In the genomic region with DNA sequence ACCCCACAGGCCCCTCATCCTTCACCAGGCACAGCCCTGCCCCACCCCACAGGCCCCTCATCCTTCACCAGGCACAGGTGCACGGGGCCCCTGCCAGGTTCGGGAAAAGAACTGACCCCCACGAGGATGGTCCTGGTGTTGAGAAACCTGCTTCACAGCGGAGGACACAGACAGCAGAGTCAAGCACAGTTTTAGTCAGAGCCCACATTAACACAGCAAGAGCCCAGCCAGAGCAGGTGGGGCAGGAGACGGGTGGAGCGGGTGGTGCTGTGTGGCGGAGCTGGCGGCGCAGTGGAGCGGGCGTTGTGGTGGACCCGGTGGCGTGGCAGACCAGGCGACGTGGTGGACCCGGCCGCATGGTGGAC, we compare ENCODE assay signal across 20 cellular contexts.
"Had no signal": no experiment of that assay in that cellular context is flagged by ENCODE, and none has a peak within 500 bp of the region (broad histone marks: within the 10 kb centered on the region; RNA-seq: fewer than 3 reads in every experiment).

No MANE protein-coding gene starts in this region.

- H3K36me3 Mint-ChIP-seq: naive thymus-derived CD8-positive, alpha-beta T cell; stimulated activated memory B cell treated with anti-CD40 and anti-IgM and Interleukin-4, amounts not matched to agents 10 μg/mL and 1 μg/mL and 100 μg/mL, for 72 hours had no signal

- H3K4me1 Mint-ChIP-seq: naive thymus-derived CD8-positive, alpha-beta T cell; stimulated activated memory B cell treated with anti-CD40 and anti-IgM and Interleukin-4, amounts not matched to agents 10 μg/mL and 1 μg/mL and 100 μg/mL, for 72 hours had no signal

- H3K36me3 ChIP-seq: colonic mucosa, ovary, prostate gland, right lobe of liver, stomach, thoracic aorta, transverse colon had no signal

- H3K4me1 ChIP-seq: colonic mucosa, prostate gland, right lobe of liver, stomach, transverse colon had no signal

- H3K9me3 Mint-ChIP-seq: naive thymus-derived CD8-positive, alpha-beta T cell had no signal

- H3K4me3 ChIP-seq: colonic mucosa, hepatocyte, mucosa of descending colon, ovary, prostate gland, right lobe of liver, stomach, thoracic aorta, transverse colon had no signal

- H3K27me3 Mint-ChIP-seq: naive thymus-derived CD8-positive, alpha-beta T cell; stimulated activated memory B cell treated with anti-CD40 and anti-IgM and Interleukin-4, amounts not matched to agents 10 μg/mL and 1 μg/mL and 100 μg/mL, for 72 hours had no signal

- H3K4me3 Mint-ChIP-seq: naive thymus-derived CD8-positive, alpha-beta T cell; stimulated activated memory B cell treated with anti-CD40 and anti-IgM and Interleukin-4, amounts not matched to agents 10 μg/mL and 1 μg/mL and 100 μg/mL, for 72 hours had no signal

- DNase-seq: cerebellar nuclear complex; dermis blood vessel endothelial cell; foreskin melanocyte; kidney glomerular epithelial cell; stimulated activated CD4-positive, alpha-beta T cell treated with anti-CD3 and anti-CD28 coated beads, Interleukin-15, amount 100 ng/mL, for 24 hours; stimulated activated CD4-positive, alpha-beta T cell treated with anti-CD3 and anti-CD28 coated beads, Interleukin-1b, Interleukin-23, amount 100 ng/mL, for 48 hours; stimulated activated CD4-positive, alpha-beta T cell treated with anti-CD3 and anti-CD28 coated beads, Interleukin-4, amount 100 ng/mL, for 24 hours; substantia nigra; transverse colon had no signal

- H3K27me3 ChIP-seq: colonic mucosa, hepatocyte, ovary, right lobe of liver, transverse colon had no signal

- H3K27ac ChIP-seq: colonic mucosa, hepatocyte, ovary, prostate gland, right lobe of liver, stomach, thoracic aorta, transverse colon had no signal

- H3K27ac Mint-ChIP-seq: naive thymus-derived CD8-positive, alpha-beta T cell; stimulated activated memory B cell treated with anti-CD40 and anti-IgM and Interleukin-4, amounts not matched to agents 10 μg/mL and 1 μg/mL and 100 μg/mL, for 72 hours had no signal

- H3K9me3 ChIP-seq: colonic mucosa, mucosa of descending colon, ovary, prostate gland, right lobe of liver, thoracic aorta, transverse colon had no signal

- FAIRE-seq: urothelium cell line had no signal

- ATAC-seq: mucosa of descending colon; naive thymus-derived CD8-positive, alpha-beta T cell; right lobe of liver; stimulated activated memory B cell treated with anti-CD40 and anti-IgM and Interleukin-4, amounts not matched to agents 10 μg/mL and 1 μg/mL and 100 μg/mL, for 72 hours had no signal
